In genomic region chr18:5980721-5981120, GRCh38 we compare ENCODE assay signal across 28 cellular contexts.
"Had no signal": no experiment of that assay in that cellular context is flagged by ENCODE, and none has a peak within 500 bp of the region (broad histone marks: within the 10 kb centered on the region; RNA-seq: fewer than 3 reads in every experiment).

No MANE protein-coding gene starts in this region.

- H3K9me3 ChIP-seq: ascending aorta, body of pancreas, Peyer's patch, SJCRH30, SK-N-SH had no signal

- H3K27ac Mint-ChIP-seq: activated B cell treated with CpG ODN at 0.5 μM for 24 hours; activated CD4-positive, alpha-beta memory T cell treated with anti-CD3 and anti-CD28 coated beads for 36 hours; activated CD4-positive, alpha-beta T cell treated with anti-CD3 and anti-CD28 coated beads, Interleukin-2, amount 10 ng/mL, durations not matched to agents 7 days and 5 days; activated naive CD4-positive, alpha-beta T cell treated with anti-CD3 and anti-CD28 coated beads, Interleukin-2, amount 50 U/mL, for 72 hours; activated naive CD8-positive, alpha-beta T cell treated with anti-CD3 and anti-CD28 coated beads, Interleukin-2, amount 50 U/mL, for 24 hours had no signal

- H3K36me3 ChIP-seq: ascending aorta, Peyer's patch, SJCRH30 had no signal

- H3K27me3 Mint-ChIP-seq: activated B cell treated with CpG ODN at 0.5 μM for 24 hours; activated CD4-positive, alpha-beta memory T cell treated with anti-CD3 and anti-CD28 coated beads for 36 hours; activated naive CD8-positive, alpha-beta T cell treated with anti-CD3 and anti-CD28 coated beads, Interleukin-2, amount 50 U/mL, for 24 hours had no signal

- H3K27me3 ChIP-seq: ascending aorta, body of pancreas, Peyer's patch, SJCRH30 had no signal

- H3K9ac ChIP-seq: KMS-11, SK-N-SH had no signal

- H3K27ac ChIP-seq: ascending aorta, body of pancreas, KMS-11, Peyer's patch, RWPE1, SJCRH30 had no signal

- H3K4me2 ChIP-seq: KMS-11, SK-N-SH had no signal

- H3K4me3 Mint-ChIP-seq: activated B cell treated with CpG ODN at 0.5 μM for 24 hours; activated CD4-positive, alpha-beta memory T cell treated with anti-CD3 and anti-CD28 coated beads for 36 hours; activated CD4-positive, alpha-beta T cell treated with anti-CD3 and anti-CD28 coated beads, Interleukin-2, amount 10 ng/mL, durations not matched to agents 7 days and 5 days; activated naive CD8-positive, alpha-beta T cell treated with anti-CD3 and anti-CD28 coated beads, Interleukin-2, amount 50 U/mL, for 24 hours; activated T-cell treated with anti-CD3 and anti-CD28 coated beads, Interleukin-2, amount 50 U/mL, for 4 hours had no signal

- H3K9me3 Mint-ChIP-seq: activated B cell treated with CpG ODN at 0.5 μM for 24 hours; activated CD4-positive, alpha-beta memory T cell treated with anti-CD3 and anti-CD28 coated beads for 36 hours; activated CD4-positive, alpha-beta T cell treated with anti-CD3 and anti-CD28 coated beads, Interleukin-2, amount 10 ng/mL, durations not matched to agents 7 days and 5 days; activated naive CD4-positive, alpha-beta T cell treated with anti-CD3 and anti-CD28 coated beads, Interleukin-2, amount 50 U/mL, for 72 hours; activated naive CD8-positive, alpha-beta T cell treated with anti-CD3 and anti-CD28 coated beads, Interleukin-2, amount 50 U/mL, for 24 hours; activated T-cell treated with anti-CD3 and anti-CD28 coated beads, Interleukin-2, amount 50 U/mL, for 4 hours had no signal

- DNase-seq: activated B cell treated with CpG ODN at 0.5 μM for 24 hours; activated CD4-positive, alpha-beta memory T cell treated with anti-CD3 and anti-CD28 coated beads for 36 hours; activated CD4-positive, alpha-beta T cell treated with anti-CD3 and anti-CD28 coated beads, Interleukin-2, amount 10 ng/mL, durations not matched to agents 7 days and 5 days; activated CD8-positive, alpha-beta memory T cell treated with anti-CD3 and anti-CD28 coated beads for 24 hours; activated effector memory CD4-positive, alpha-beta T cell treated with anti-CD3 and anti-CD28 coated beads, Interleukin-2, amount 50 U/mL, for 16 hours; activated naive CD4-positive, alpha-beta T cell treated with Interleukin-2 at 50 U/mL for 16 hours; activated naive CD8-positive, alpha-beta T cell treated with anti-CD3 and anti-CD28 coated beads, Interleukin-2, amount 50 U/mL, for 24 hours; activated T-cell treated with anti-CD3 and anti-CD28 coated beads, Interleukin-2, amount 50 U/mL, for 4 hours; amniotic stem cell; body of pancreas; NCI-H1105 treated with DMSO at 0.1 percent for 48 hours; NCI-H1436 treated with DMSO at 0.1 percent for 48 hours; NCI-H187; NCI-H2081; NCI-H446; NCI-H524; Peyer's patch; Right ventricle myocardium superior; SJCRH30; SK-N-SH; T-helper 2 cell; T1000 had no signal

- ATAC-seq: activated naive CD8-positive, alpha-beta T cell treated with anti-CD3 and anti-CD28 coated beads, Interleukin-2, amount 50 U/mL, for 24 hours; activated T-cell treated with anti-CD3 and anti-CD28 coated beads, Interleukin-2, amount 50 U/mL, for 4 hours; body of pancreas had no signal

- H3K4me1 ChIP-seq: ascending aorta, body of pancreas, Peyer's patch, SJCRH30 had no signal

- FAIRE-seq: bronchial epithelial cell, TTC549 had no signal

- H3K36me3 Mint-ChIP-seq: activated CD4-positive, alpha-beta memory T cell treated with anti-CD3 and anti-CD28 coated beads for 36 hours; activated naive CD4-positive, alpha-beta T cell treated with anti-CD3 and anti-CD28 coated beads, Interleukin-2, amount 50 U/mL, for 72 hours had no signal

- H3K4me3 ChIP-seq: ascending aorta, body of pancreas, Peyer's patch, SJCRH30 had no signal
